Comparison of ENCODE assay signal across 8 cellular contexts in the genomic region with DNA sequence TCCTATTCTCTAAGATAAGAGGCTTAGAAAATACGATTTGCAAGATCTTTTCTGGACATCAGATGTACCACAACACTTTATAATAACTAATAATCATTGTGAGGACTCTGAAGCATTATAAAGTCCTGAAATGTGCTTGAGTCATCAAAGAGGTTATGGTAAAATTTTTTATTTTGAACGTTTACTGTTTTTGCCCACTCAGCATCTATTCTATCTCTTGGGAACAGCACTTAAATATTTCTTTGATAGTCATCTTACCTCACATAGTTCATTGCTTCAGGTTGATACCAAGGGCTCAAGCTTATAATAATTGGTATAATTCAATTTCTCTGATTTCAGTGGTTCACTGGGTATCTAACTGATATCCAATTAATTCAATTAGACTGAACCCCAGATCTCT.
"Had no signal": no experiment of that assay in that cellular context is flagged by ENCODE, and none has a peak within 500 bp of the region (broad histone marks: within the 10 kb centered on the region; RNA-seq: fewer than 3 reads in every experiment).

No MANE protein-coding gene starts in this region.

- DNase-seq: GM23248, GOT3, H9, HCEC 1CT, KBM-7 had no signal

- H3K27ac Mint-ChIP-seq: H9 had no signal

- H2AFZ ChIP-seq: GM23248 had no signal

- H3K4me3 ChIP-seq: GM23248 had no signal

- FAIRE-seq: H54, HTR-8/SVneo had no signal

- H3K4me2 ChIP-seq: KMS-11 had no signal

- H3K9ac ChIP-seq: GM23248, KMS-11 had no signal

- H3K4me3 Mint-ChIP-seq: H9 had no signal

- H3K27ac ChIP-seq: GM23248, KMS-11 had no signal
